In genomic region chr11:57345555-57346151, GRCh38 we compare ENCODE assay signal across 9 cellular contexts. TPM values are rescaled to one million over a fixed set of nuclear protein-coding genes. Genes with fewer than 3 reads are reported as not detected.
DNase-seq lines count a peak whose midpoint lies in the region; ATAC-seq and TF ChIP-seq lines count a peak whose summit lies in the region.
"Had no signal": no experiment of that assay in that cellular context is flagged by ENCODE, and none has a peak within 500 bp of the region (broad histone marks: within the 10 kb centered on the region; RNA-seq: fewer than 3 reads in every experiment).

No MANE protein-coding gene starts in this region.

- intact Hi-C loops in left colon (cut with DNase I, micrococcal nuclease) = loop anchor here in 1 of 2 donors (10.0 kb wide), 2 partner anchors 179 to 299 kb away; partner anchors contain the start of gene YPEL4

- peak; percentile 57 for DNase-seq in NK-92 treated with Interleukin-12 subunit alpha and Interleukin-12 subunit beta, amount 100 ng/mL, for 24 hours (lab: John Stamatoyannopoulos, UW)
- DNase-seq in NK-92 (lab: John Stamatoyannopoulos, UW; ENCODE audit: unreplicated experiment) (no peak), NCI-H2081 treated with DMSO at 0.1 percent for 48 hours (lab: John Stamatoyannopoulos, UW) (peak; percentile 12), cardiac fibroblast (ENCODE audit: low read depth in 2 of 2) (peak; percentile 76 to 78), left colon (peak; percentile 57 to 85)
- peak; percentile 80 for DNase-seq in stimulated activated CD4-positive, alpha-beta T cell treated with anti-CD3 and anti-CD28 coated beads, Interleukin-4, amount 100 ng/mL, for 24 hours

- peak; percentile 87 for ATAC-seq in HG02884 (IDR thresholded peaks at IDR 0.05; ENCODE audit: unreplicated experiment)
- ATAC-seq in left colon = peak; percentile 95

- H3K4me3 ChIP-seq in WI38 (ENCODE audit: low read depth, low read length) (no peak overlapping the region), cardiac fibroblast (replicated peaks in 1 of 2; ENCODE audit: low read depth in 2 of 2, low read length in 2 of 2) (no peak overlapping the region)

- TF ChIP-seq CTCF in WI38 (IDR thresholded peaks at IDR 0.05; ENCODE audit: low read depth, low read length) = peak; percentile 34; the same call in 1 of the 2 replicates
- TF ChIP-seq CTCF in cardiac fibroblast (IDR thresholded peaks at IDR 0.05; ENCODE audit: low read depth, low read length) = peak; percentile 62

RNA-seq across cellular contexts. Expression of gene P2RX3, which starts 7.5 kb away (rescaled TPM):
- not detected for total RNA-seq in left colon
- total RNA-seq: pulmonary artery endothelial cell had no signal

RNA-seq across cellular contexts. Expression of gene SSRP1, which starts 10.0 kb away (rescaled TPM):
- 10 to 100 TPM; 56.5 to 67.8 TPM for total RNA-seq in left colon

RNA-seq across cellular contexts. Expression of gene TNKS1BP1, which starts 20.9 kb away (rescaled TPM):
- 100 to 1,000 TPM; 135 to 191 TPM for total RNA-seq in left colon

RNA-seq across cellular contexts. Expression of gene PRG3, which starts 35.3 kb away (rescaled TPM):
- total RNA-seq in left colon = not detected
- total RNA-seq: pulmonary artery endothelial cell had no signal

RNA-seq across cellular contexts. Expression of gene PRG2, which starts 44.8 kb away (rescaled TPM):
- under 1 TPM in 1 of 2 donors, not detected in 1; 0.22 TPM for total RNA-seq in left colon
